ENCODE assay signal across 22 cellular contexts in the genomic region with DNA sequence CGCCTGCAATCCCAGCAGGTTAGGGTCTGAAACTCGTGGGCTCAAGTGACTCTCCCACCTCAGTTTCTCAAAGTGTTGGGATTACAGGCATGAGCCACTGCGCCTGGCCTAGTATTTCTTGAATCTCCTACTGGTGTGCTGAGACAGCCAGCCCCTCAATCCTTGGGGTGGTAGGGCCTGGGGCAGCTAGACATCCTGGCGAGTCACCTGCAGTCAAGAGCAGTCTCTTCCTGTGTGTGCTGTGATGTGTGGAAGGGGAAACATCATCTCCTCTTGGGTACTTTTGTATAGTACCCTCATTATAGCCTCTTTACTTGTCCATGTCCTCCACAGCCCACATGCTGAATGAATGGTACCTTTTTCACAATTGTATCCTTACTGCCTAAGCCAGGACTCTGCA. TPM values are rescaled to one million over a fixed set of nuclear protein-coding genes. Genes with fewer than 3 reads are reported as not detected.
DNase-seq lines count a peak whose midpoint lies in the region; ATAC-seq, FAIRE-seq and TF ChIP-seq lines count a peak whose summit lies in the region.
"Had no signal": no experiment of that assay in that cellular context is flagged by ENCODE, and none has a peak within 500 bp of the region (broad histone marks: within the 10 kb centered on the region; RNA-seq: fewer than 3 reads in every experiment).

No MANE protein-coding gene starts in this region.

- no peak overlapping the region for H2BK15ac ChIP-seq in H9 (ENCODE audit: low read depth, low read length)

- SMC1A ChIA-PET in GM12878 (lab: Charles Lee; ENCODE audit: uncharacterized antibody, unreplicated experiment), result no interaction called here

- no peak overlapping the region for H2BK5ac ChIP-seq in H9 (ENCODE audit: insufficient read length, low read length)

- TF ChIP-seq POLR2A in GM12878 (IDR thresholded peaks at IDR 0.05; ENCODE audit: low read depth, low read length), result no peak

- ATAC-seq in GM12878 (no peak), GM21717 (IDR thresholded peaks at IDR 0.05; ENCODE audit: unreplicated experiment) (no peak), left cardiac atrium (no peak)
- ATAC-seq: HCT116 had no signal

- no CpG with 5 or more reads among the region's 4 CpGs for WGBS in H9 (ENCODE audit: extremely low coverage, insufficient read length, low lambda C conversion rate)
- 44% methylated on average over 4 of the region's 4 CpGs for WGBS in GM12878 (ENCODE audit: insufficient coverage, insufficient replicate concordance, low lambda C conversion rate, missing lambda C conversion rate)

- RAD21 ChIA-PET in GM12878 (lab: Charles Lee; ENCODE audit: unreplicated experiment), result no interaction called here

- no peak overlapping the region for H3T11ph ChIP-seq in H9 (ENCODE audit: low read length)

- H3K23me2 ChIP-seq in H9 (ENCODE audit: insufficient read length, low read depth, low read length, poor library complexity, severe bottlenecking), result peaks cover 7% of the 10 kb centered on the region

- in situ Hi-C loops in GM12878 (cut with MboI), result no loop called here

- no peak overlapping the region for H3K18ac ChIP-seq in H9 (ENCODE audit: insufficient read length, low read depth, low read length)

- peak; percentile 7 for FAIRE-seq in GM12878 (lab: Jason Lieb, UNC)
- FAIRE-seq: GM12892 had no signal

- H4K5ac ChIP-seq in H9 (ENCODE audit: insufficient read length, low read depth, low read length), result peak overlapping the region; percentile 88

- H3K4me3 ChIP-seq in GM12878, result no peak overlapping the region

- intact Hi-C loops in GM12878 (cut with micrococcal nuclease; ENCODE audit: unreplicated experiment) (no loop called here), left cardiac atrium (cut with DNase I) (no loop called here)

- no peak overlapping the region for H3K27ac Mint-ChIP-seq in H9

- no peak for DNase-seq in H9
- no peak for DNase-seq in GM12878 (ENCODE audit: low read depth, low spot score)
- peak; percentile 54 for DNase-seq in islet precursor cell
- no peak for DNase-seq in activated CD8-positive, alpha-beta memory T cell treated with anti-CD3 and anti-CD28 coated beads, Interleukin-2, amount 50 U/mL, for 48 hours
- DNase-seq in left cardiac atrium, result no peak
- DNase-seq: C1 segment of cervical spinal cord; Calu3; CD4-positive, alpha-beta memory T cell; COR-L47; DMS53; DMS79 treated with DMSO at 0.1 percent for 48 hours; GF-D8; GOT3; H7 had no signal

- no peak overlapping the region for H3K4me3 Mint-ChIP-seq in H9

- no peaks in the 10 kb centered on the region for H3K79me1 ChIP-seq in H9 (ENCODE audit: insufficient read depth, low read depth, low read length, poor library complexity, severe bottlenecking)

- H2BK120ac ChIP-seq in H9 (ENCODE audit: low read depth, low read length, poor library complexity, severe bottlenecking), result no peak overlapping the region

- peaks cover 8% of the 10 kb centered on the region in 2 experiments; a peak in 3 of 4 replicates for H3K4me1 Mint-ChIP-seq in H9

- TF ChIP-seq EP300 in GM12878 (IDR thresholded peaks at IDR 0.05; ENCODE audit: borderline replicate concordance in 1 of 2, control insufficient read depth in 1 of 2, low read depth in 2 of 2, low read length in 2 of 2), result no peak

- POLR2A ChIA-PET in GM12878 (lab: Charles Lee), result no interaction called here

- H3K9ac ChIP-seq in H9 (ENCODE audit: extremely low read depth, insufficient read length, low read length) (no peak overlapping the region), GM12878 (ENCODE audit: control insufficient read depth, insufficient read depth, low read length) (no peak overlapping the region)

- no peak for TF ChIP-seq CTCF in H9 (conservative IDR thresholded peaks at IDR 0.05)
- no peak for TF ChIP-seq CTCF in GM12878 (IDR thresholded peaks at IDR 0.05 in 2 of 3, conservative IDR thresholded peaks at IDR 0.05 in 1 of 3; ENCODE audit: control insufficient read depth in 2 of 3, extremely low read depth in 1 of 3, insufficient read depth in 1 of 3, low read depth in 3 of 3, low read length in 3 of 3)

- no TSS peak for BruUV-seq in GM12878 (replicated peaks; lab: Mats Ljungman, UMichigan)

- no peak overlapping the region for H3K23ac ChIP-seq in H9 (ENCODE audit: insufficient read length, low read depth, low read length)

- H4K91ac ChIP-seq in H9 (ENCODE audit: insufficient read length, low read depth, low read length), result no peak overlapping the region

- H3K27me3 Mint-ChIP-seq in H9 (ENCODE audit: low read depth), result peaks cover 30% of the 10 kb centered on the region

- H3K36me3 Mint-ChIP-seq in H9 (ENCODE audit: insufficient read depth in 1 of 3, low read depth in 3 of 3), result no peaks in the 10 kb centered on the region

- peaks cover 2% of the 10 kb centered on the region for H4K20me1 ChIP-seq in H9 (ENCODE audit: control insufficient read depth, insufficient read depth, insufficient read length)
- H4K20me1 ChIP-seq in GM12878 (ENCODE audit: control insufficient read depth, insufficient read depth), result no peaks in the 10 kb centered on the region

- H4K8ac ChIP-seq in H9 (replicated peaks; ENCODE audit: insufficient read length, low read depth, low read length), result no peak overlapping the region

- H2AK5ac ChIP-seq in H9 (ENCODE audit: insufficient read length, low read length), result no peak overlapping the region

- H3K27me3 ChIP-seq in H9 (ENCODE audit: insufficient read depth, low read length) (no peaks in the 10 kb centered on the region), GM12878 (replicated peaks in 1 of 2; ENCODE audit: control insufficient read depth in 2 of 2, insufficient read depth in 2 of 2, low read length in 1 of 2) (peaks cover 0 to 2% of the 10 kb centered on the region in 2 experiments; a peak in 2 of 4 replicates)

- no peak overlapping the region for H3K14ac ChIP-seq in H9 (ENCODE audit: insufficient read depth, low read length)

- H2AFZ ChIP-seq in H9 (ENCODE audit: low read length), result no peak overlapping the region
- H2AFZ ChIP-seq in GM12878 (ENCODE audit: control insufficient read depth, low read depth, low read length), result no peak overlapping the region; the same call in 1 of the 2 replicates

- H3K27ac ChIP-seq in H9 (ENCODE audit: insufficient read length, low read depth, low read length), result no peak overlapping the region
- H3K27ac ChIP-seq in GM12878 (ENCODE audit: control insufficient read depth, insufficient read depth), result no peak overlapping the region

- no peak overlapping the region for H2BK20ac ChIP-seq in H9 (ENCODE audit: low read depth, low read length, poor library complexity, severe bottlenecking)

- H2BK12ac ChIP-seq in H9 (ENCODE audit: insufficient read length, low read depth, low read length), result no peak overlapping the region

- no peaks in the 10 kb centered on the region for H3K36me3 ChIP-seq in GM12878 (ENCODE audit: control insufficient read depth in 2 of 2, insufficient read depth in 2 of 2, low read length in 1 of 2)

- no peaks in the 10 kb centered on the region; a peak in 1 of 5 replicates for H3K9me3 Mint-ChIP-seq in H9

- H3K79me2 ChIP-seq in H9 (ENCODE audit: insufficient read depth, low read length) (no peaks in the 10 kb centered on the region), GM12878 (ENCODE audit: control insufficient read depth, insufficient read depth, low read length) (peaks cover 7% of the 10 kb centered on the region)

- no peak for TF ChIP-seq RAD21 in GM12878 (IDR thresholded peaks at IDR 0.05; ENCODE audit: insufficient read depth, low read depth, low read length)

- no peak overlapping the region for H3K56ac ChIP-seq in H9 (ENCODE audit: insufficient read length, low read depth, low read length)

- H3K9me3 ChIP-seq in H9 (ENCODE audit: control insufficient read depth, low read depth, low read length) (no peaks in the 10 kb centered on the region), GM12878 (replicated peaks; ENCODE audit: control insufficient read depth, insufficient read depth, low read length) (no peaks in the 10 kb centered on the region)

- no peak overlapping the region for H3K4ac ChIP-seq in H9 (ENCODE audit: low read depth, low read length)

- H3K4me2 ChIP-seq in H9 (ENCODE audit: insufficient read depth, insufficient read length, low read length), result no peak overlapping the region
- no peak overlapping the region for H3K4me2 ChIP-seq in GM12878 (ENCODE audit: control insufficient read depth, insufficient read depth)

- CTCF ChIA-PET in GM12878 (lab: Yijun Ruan, JAX), result no interaction called here

- no peaks in the 10 kb centered on the region for H3K4me1 ChIP-seq in H9 (ENCODE audit: insufficient read depth, low read length)
- H3K4me1 ChIP-seq in GM12878 (ENCODE audit: control insufficient read depth, insufficient read depth, low read length), result peaks cover 3% of the 10 kb centered on the region; the same call in 1 of the 2 replicates

RNA-seq across cellular contexts. Expression of a gene that starts 4.9 kb away (rescaled TPM):
- total RNA-seq in H9 (2021), result 54.7 and 58.9 TPM in 2 replicates
- 126 and 128 TPM in 2 replicates for total RNA-seq in GM12878 (2013; cell fraction: nucleolus; rRNA removed)
- total RNA-seq in GM12878 (2014; rRNA removed), result 61.2 and 64.8 TPM in 2 replicates
- total RNA-seq in GM12878 (2014; rRNA removed; fragmentation: Illumina TruSeq; extraction: Trizol), result 56.1 and 59.5 TPM in 2 replicates
- 77.4 and 83.4 TPM in 2 replicates for total RNA-seq in GM12878 (2021)
- polyA plus RNA-seq in GM12878 (2011; ENCODE audit: low read depth), result 54.8 TPM
- 112 and 151 TPM in 2 replicates for polyA plus RNA-seq in GM12878 (2011; rRNA removed)
- polyA plus RNA-seq in GM12878 (2011; cell fraction: cytosol; rRNA removed), result 128 and 139 TPM in 2 replicates
- polyA plus RNA-seq in GM12878 (2011; cell fraction: nucleus; rRNA removed), result 418 and 463 TPM in 2 replicates
- 66.7 and 89.7 TPM in 2 replicates for polyA plus RNA-seq in GM12878 (2012)
- 59.3 and 61.9 TPM in 2 replicates for polyA plus RNA-seq in GM12878 (2014; fragmentation: Illumina TruSeq; extraction: Trizol)
- polyA plus RNA-seq in GM12878 (2014; fragmentation: Nextera tagmentation; extraction: Ambion mirVana), result 10 to 100 TPM; 24.5 to 38.5 TPM
- 82.6 and 87.5 TPM in 2 replicates for polyA plus RNA-seq in GM12878 (2014; rRNA removed)
- 100 to 1,000 TPM in 1 of 2 experiments, 10 to 100 TPM in 1; 97.2 to 102 TPM for polyA plus RNA-seq in GM12878 (2016; fragmentation: Nextera tagmentation; extraction: Ambion mirVana)
- 74.2 and 82.7 TPM in 2 replicates for polyA minus RNA-seq in GM12878 (2011; rRNA and poly(A)+ RNA removed)
- 26.3 and 31.9 TPM in 2 replicates for polyA minus RNA-seq in GM12878 (2011; cell fraction: cytosol; rRNA and poly(A)+ RNA removed)
- polyA minus RNA-seq in GM12878 (2011; cell fraction: nucleus; rRNA and poly(A)+ RNA removed), result 49.9 and 58.1 TPM in 2 replicates
- total RNA-seq in left cardiac atrium, result 10 to 100 TPM; 78.2 to 82.3 TPM

RNA-seq across cellular contexts. Expression of a gene that starts 17.4 kb away (rescaled TPM):
- total RNA-seq in H9 (2021), result not detected in 2 replicates
- total RNA-seq in GM12878 (2013; cell fraction: nucleolus; rRNA removed), result not detected in 2 replicates
- total RNA-seq in GM12878 (2014; rRNA removed), result not detected in 2 replicates
- not detected in 2 replicates for total RNA-seq in GM12878 (2014; rRNA removed; fragmentation: Illumina TruSeq; extraction: Trizol)
- total RNA-seq in GM12878 (2021), result not detected in 2 replicates
- not detected for polyA plus RNA-seq in GM12878 (2011; ENCODE audit: low read depth)
- polyA plus RNA-seq in GM12878 (2011; rRNA removed), result not detected in 2 replicates
- polyA plus RNA-seq in GM12878 (2011; cell fraction: cytosol; rRNA removed), result not detected in 2 replicates
- polyA plus RNA-seq in GM12878 (2011; cell fraction: nucleus; rRNA removed), result not detected in 2 replicates
- polyA plus RNA-seq in GM12878 (2012), result not detected in 2 replicates
- polyA plus RNA-seq in GM12878 (2014; fragmentation: Illumina TruSeq; extraction: Trizol), result not detected in 2 replicates
- not detected for polyA plus RNA-seq in GM12878 (2014; fragmentation: Nextera tagmentation; extraction: Ambion mirVana)
- polyA plus RNA-seq in GM12878 (2014; rRNA removed), result not detected in 2 replicates
- polyA plus RNA-seq in GM12878 (2016; fragmentation: Nextera tagmentation; extraction: Ambion mirVana), result not detected
- not detected in 2 replicates for polyA minus RNA-seq in GM12878 (2011; rRNA and poly(A)+ RNA removed)
- polyA minus RNA-seq in GM12878 (2011; cell fraction: cytosol; rRNA and poly(A)+ RNA removed), result not detected in 2 replicates
- polyA minus RNA-seq in GM12878 (2011; cell fraction: nucleus; rRNA and poly(A)+ RNA removed), result not detected in 2 replicates
- not detected for total RNA-seq in left cardiac atrium
- total RNA-seq: A172; A673; Calu3; CD4-positive, alpha-beta memory T cell; Daoy; G401; H7 had no signal
- polyA plus RNA-seq: BJ; CD4-positive, alpha-beta memory T cell had no signal
